7 cellular contexts compared by ENCODE assay signal in genomic region chr11:104057908-104058307, GRCh38. TPM values are rescaled to one million over a fixed set of nuclear protein-coding genes. Genes with fewer than 3 reads are reported as not detected.
"Had no signal": no experiment of that assay in that cellular context is flagged by ENCODE, and none has a peak within 500 bp of the region (broad histone marks: within the 10 kb centered on the region; RNA-seq: fewer than 3 reads in every experiment).

No MANE protein-coding gene starts in this region.

- ATAC-seq: GM12878 had no signal

- DNase-seq: GDM1, GF-D8 had no signal

- H3K4me3 ChIP-seq: GM12878 had no signal

- FAIRE-seq: GM12878, GM12891, GM12892, GM18507, GM19239 had no signal

RNA-seq across cellular contexts. Expression of gene DDI1, which starts 21.5 kb away (rescaled TPM):
- total RNA-seq: GM12878 had no signal
- polyA plus RNA-seq: GM12878 had no signal
